Comparison of ENCODE assay signal across 9 cellular contexts in genomic region chr21:16588433-16588860, GRCh38.
DNase-seq lines count a peak whose midpoint lies in the region; ATAC-seq and TF ChIP-seq lines count a peak whose summit lies in the region.
"Had no signal": no experiment of that assay in that cellular context is flagged by ENCODE, and none has a peak within 500 bp of the region (broad histone marks: within the 10 kb centered on the region; RNA-seq: fewer than 3 reads in every experiment).

No MANE protein-coding gene starts in this region.

- H3K9me3 ChIP-seq in RWPE2 (ENCODE audit: severe bottlenecking) (no peaks in the 10 kb centered on the region), neural progenitor cell (ENCODE audit: low read depth) (no peaks in the 10 kb centered on the region)

- H3K4me1 ChIP-seq in RWPE2 (ENCODE audit: insufficient read depth, poor library complexity, severe bottlenecking) (peaks cover 22% of the 10 kb centered on the region), neural progenitor cell (peaks cover 4% of the 10 kb centered on the region)

- H4K20me1 ChIP-seq in neural progenitor cell (ENCODE audit: low read depth): no peaks in the 10 kb centered on the region

- intact Hi-C loops in Calu3 (cut with micrococcal nuclease; ENCODE audit: unreplicated experiment): no loop called here

- H3K36me3 ChIP-seq in H7 (replicated peaks; ENCODE audit: control insufficient read depth, insufficient read depth, low read length): no peaks in the 10 kb centered on the region
- no peaks in the 10 kb centered on the region for H3K36me3 ChIP-seq in RWPE2 (ENCODE audit: low read depth)
- H3K36me3 ChIP-seq in neural progenitor cell: no peaks in the 10 kb centered on the region

- H3K27me3 ChIP-seq in H7 (ENCODE audit: control insufficient read depth, insufficient read depth, low read length) (no peaks in the 10 kb centered on the region), RWPE2 (ENCODE audit: insufficient read depth, poor library complexity, severe bottlenecking) (no peaks in the 10 kb centered on the region), neural progenitor cell (no peaks in the 10 kb centered on the region)

- H3K9ac ChIP-seq in neural progenitor cell: no peak overlapping the region

- no peaks in the 10 kb centered on the region for H3K36me3 Mint-ChIP-seq in neural progenitor cell
- H3K36me3 Mint-ChIP-seq in Calu3 (ENCODE audit: insufficient read depth, unreplicated experiment): no peaks in the 10 kb centered on the region
- H3K36me3 Mint-ChIP-seq: IgD-negative memory B cell had no signal

- H3K27ac ChIP-seq in RWPE2 (ENCODE audit: poor library complexity, severe bottlenecking) (peak overlapping the region; percentile 89), neural progenitor cell (no peak overlapping the region)

- no peak overlapping the region for H3K27ac Mint-ChIP-seq in neural progenitor cell
- H3K27ac Mint-ChIP-seq in Calu3 (ENCODE audit: unreplicated experiment): no peak overlapping the region
- H3K27ac Mint-ChIP-seq: IgD-negative memory B cell had no signal

- H3F3A ChIP-seq in neural progenitor cell (ENCODE audit: low read depth): no peaks in the 10 kb centered on the region

- no TSS peak for BruUV-seq in Calu3 (replicated peaks; lab: Mats Ljungman, UMichigan)

- CTCF ChIA-PET in Calu3 (lab: Charles Lee): no interaction called here
- CTCF ChIA-PET in GM10248 (lab: Yijun Ruan, JAX): no interaction called here

- peak overlapping the region; percentile 83 for H2AFZ ChIP-seq in neural progenitor cell (replicated peaks)

- POLR2A ChIA-PET in GM10248 (lab: Yijun Ruan, JAX): no interaction called here

- in situ Hi-C loops in GM13977 (cut with MboI; ENCODE audit: low pct_unique_long_range_greater_than_20kb, low sequenced_read_pairs, unreplicated experiment): loop anchor here (25.0 kb wide), 1 partner anchor 99 kb away; no protein-coding TSS in a partner anchor

- H3K27me3 Mint-ChIP-seq in neural progenitor cell (ENCODE audit: insufficient read depth, low read depth): peaks cover 2% of the 10 kb centered on the region
- no peaks in the 10 kb centered on the region for H3K27me3 Mint-ChIP-seq in Calu3 (ENCODE audit: unreplicated experiment)
- H3K27me3 Mint-ChIP-seq: IgD-negative memory B cell had no signal

- H3K79me2 ChIP-seq in neural progenitor cell (ENCODE audit: low read depth): no peaks in the 10 kb centered on the region

- H3K4me3 ChIP-seq in H7 (ENCODE audit: insufficient read depth, low read depth, low read length) (peak overlapping the region; percentile 22), RWPE2 (ENCODE audit: severe bottlenecking) (peak overlapping the region; percentile 19), fibroblast of villous mesenchyme (ENCODE audit: low read depth, low read length) (peak overlapping the region; percentile 40), neural progenitor cell (peak overlapping the region; percentile 43)

- H3K4me1 Mint-ChIP-seq in neural progenitor cell (peaks cover 10% of the 10 kb centered on the region), Calu3 (ENCODE audit: low read depth, unreplicated experiment) (peaks cover 5% of the 10 kb centered on the region)
- H3K4me1 Mint-ChIP-seq: IgD-negative memory B cell had no signal

- peak overlapping the region; percentile 75 for H3K4me2 ChIP-seq in neural progenitor cell

- no peak for TF ChIP-seq CTCF in RWPE2 (IDR thresholded peaks at IDR 0.05; ENCODE audit: poor library complexity, severe bottlenecking)
- no peak for TF ChIP-seq CTCF in fibroblast of villous mesenchyme (IDR thresholded peaks at IDR 0.05; ENCODE audit: insufficient read depth, low read depth, low read length)
- no peak for TF ChIP-seq CTCF in neural progenitor cell (IDR thresholded peaks at IDR 0.05)
- no peak for TF ChIP-seq CTCF in Calu3 (IDR thresholded peaks at IDR 0.05; ENCODE audit: unreplicated experiment)
- no peak for TF ChIP-seq CTCF in GM13977 (IDR thresholded peaks at IDR 0.05; ENCODE audit: extremely low read depth, insufficient read depth, missing control alignments)
- TF ChIP-seq CTCF in GM10248 (IDR thresholded peaks at IDR 0.05; ENCODE audit: control extremely low read depth, extremely low read depth, low read depth, missing control alignments): no peak

- H3K4me3 Mint-ChIP-seq in neural progenitor cell: no peak overlapping the region
- no peak overlapping the region for H3K4me3 Mint-ChIP-seq in Calu3 (ENCODE audit: low read depth, unreplicated experiment)
- H3K4me3 Mint-ChIP-seq: IgD-negative memory B cell had no signal

- H3K9me3 Mint-ChIP-seq in neural progenitor cell: no peaks in the 10 kb centered on the region
- no peaks in the 10 kb centered on the region for H3K9me3 Mint-ChIP-seq in Calu3 (ENCODE audit: low read depth, unreplicated experiment)

- ATAC-seq in RWPE2 (ENCODE audit: low read depth) (peak; percentile 94), GM21529 (IDR thresholded peaks at IDR 0.05; ENCODE audit: unreplicated experiment) (no peak)

- DNase-seq in H7 (peak; percentile 46), RWPE2 (ENCODE audit: low spot score) (peak; percentile 80), fibroblast of villous mesenchyme (ENCODE audit: low read depth) (peak; percentile 69), neural progenitor cell (ENCODE audit: low spot score) (peak; percentile 75), Calu3 (no peak), GM13977 (ENCODE audit: low spot score) (no peak), GM10248 (ENCODE audit: extremely low spot score) (no peak)

Comparison
In these comparisons a context has a peak if more than half of its experiments do, and no peak if none do; other contexts are left out.
1. DNase-seq: peak in H7 (single experiment), RWPE2 (single experiment), fibroblast of villous mesenchyme (single experiment) and neural progenitor cell (single experiment); none in Calu3 (single experiment), GM13977 (single experiment) and GM10248 (single experiment).
2. Peak in every context shown above with its lines, with median percentiles within 50 percentile points of each other: H3K4me3 ChIP-seq.